ENCODE assay signal across 11 cellular contexts in genomic region chr1:205283270-205284147, GRCh38. TPM values are rescaled to one million over a fixed set of nuclear protein-coding genes. Genes with fewer than 3 reads are reported as not detected.
A peak's percentile ranks its signal among the peaks of the same experiment; 100 is the strongest.
DNase-seq lines count a peak whose midpoint lies in the region; ATAC-seq, FAIRE-seq and TF ChIP-seq lines count a peak whose summit lies in the region.
"Had no signal": no experiment of that assay in that cellular context is flagged by ENCODE, and none has a peak within 500 bp of the region (broad histone marks: within the 10 kb centered on the region; RNA-seq: fewer than 3 reads in every experiment).

No MANE protein-coding gene starts in this region.

- no peaks in the 10 kb centered on the region for H4K20me1 ChIP-seq in PC-9 (ENCODE audit: insufficient read depth)
- no peaks in the 10 kb centered on the region for H4K20me1 ChIP-seq in H1 (replicated peaks in 1 of 2; ENCODE audit: control insufficient read depth in 1 of 2, insufficient read depth in 2 of 2, low read length in 2 of 2)

- H3K9ac ChIP-seq in H1 (replicated peaks in 1 of 4; ENCODE audit: extremely low read depth in 1 of 4, low read depth in 3 of 4, low read length in 3 of 4) = no peak overlapping the region

- intact Hi-C loops in PC-9 (cut with micrococcal nuclease; ENCODE audit: unreplicated experiment) (loop anchor here (1.0 to 2.0 kb wide), 4 partner anchors 11 to 41 kb away; no protein-coding TSS in a partner anchor), testis (cut with DNase I; ENCODE audit: low total_unique reads) (no loop called here)

- H3K9me2 ChIP-seq in PC-9 (ENCODE audit: insufficient read depth) = no peaks in the 10 kb centered on the region

- FAIRE-seq in H1 (lab: Jason Lieb, UNC) = no peak
- FAIRE-seq: colon had no signal

- H3K36me3 ChIP-seq in HEK293 (ENCODE audit: control insufficient read depth in 2 of 2, insufficient read depth in 1 of 2, low read length in 2 of 2) = no peaks in the 10 kb centered on the region
- H3K36me3 ChIP-seq in PC-9 (ENCODE audit: low read depth) = no peaks in the 10 kb centered on the region
- no peaks in the 10 kb centered on the region for H3K36me3 ChIP-seq in H1 (ENCODE audit: control insufficient read depth in 2 of 4, insufficient read depth in 4 of 4, low read length in 3 of 4)
- H3K36me3 ChIP-seq in testis (ENCODE audit: low read depth, missing control alignments) = no peaks in the 10 kb centered on the region
- H3K36me3 ChIP-seq: HAP-1 had no signal

- H3K79me1 ChIP-seq in H1 (ENCODE audit: low read depth, low read length) = no peaks in the 10 kb centered on the region

- H4K8ac ChIP-seq in H1 (ENCODE audit: extremely low read depth, insufficient read depth, low read length) = no peak overlapping the region

- H3K4me3 ChIP-seq in HEK293 (ENCODE audit: low read depth, low read length) (no peak overlapping the region), PC-9 (no peak overlapping the region), H1 (ENCODE audit: extremely low read depth in 1 of 4, insufficient read depth in 2 of 4, low read depth in 3 of 4, low read length in 4 of 4) (no peak overlapping the region), skin epidermis (no peak overlapping the region), testis (no peak overlapping the region)
- H3K4me3 ChIP-seq: HAP-1 had no signal

- H3K27me3 ChIP-seq in PC-9 (ENCODE audit: insufficient read depth, low read depth) (no peaks in the 10 kb centered on the region), H1 (replicated peaks in 1 of 4; ENCODE audit: control insufficient read depth in 3 of 4, extremely low read depth in 1 of 4, insufficient read depth in 3 of 4, low read length in 3 of 4) (no peaks in the 10 kb centered on the region; a peak in 1 of 7 replicates), testis (no peaks in the 10 kb centered on the region)

- H4K91ac ChIP-seq in H1 (replicated peaks; ENCODE audit: insufficient read length, low read length) = peak overlapping the region; percentile 95

- POLR2A ChIA-PET in HEK293 (lab: Yijun Ruan, JAX) = interaction anchor here (1.2 to 1.7 kb wide), 2 partner anchors 15 to 18 kb away, joined by 4 to 11 read pairs; no protein-coding TSS in a partner anchor
- POLR2A ChIA-PET in PC-9 (lab: Charles Lee; ENCODE audit: unreplicated experiment) = no interaction called here
- POLR2A ChIA-PET in H1 (lab: Charles Lee; ENCODE audit: partially characterized antibody) = interaction anchor here (1.1 to 2.8 kb wide), 7 partner anchors 10 to 41 kb away, joined by 5 to 21 read pairs (median 8); partner anchors contain the start of gene NUAK2

- no peak for TF ChIP-seq POLR2A in H1 (IDR thresholded peaks at IDR 0.05; ENCODE audit: control extremely low read depth in 1 of 2, low read depth in 2 of 2, low read length in 2 of 2)
- no peak for TF ChIP-seq POLR2A in testis (IDR thresholded peaks at IDR 0.05)

- H3K56ac ChIP-seq in H1 (replicated peaks; ENCODE audit: insufficient read length, low read depth, low read length) = no peak overlapping the region

- H3K4ac ChIP-seq in H1 (replicated peaks; ENCODE audit: insufficient read length, low read depth, low read length) = no peak overlapping the region

- H2BK120ac ChIP-seq in H1 (replicated peaks; ENCODE audit: low read depth, low read length) = no peak overlapping the region

- peak overlapping the region; percentile 90 for H2BK5ac ChIP-seq in H1 (ENCODE audit: low read depth, low read length)

- H3F3A ChIP-seq in PC-9 (ENCODE audit: insufficient read depth, low read depth) = peaks cover 18% of the 10 kb centered on the region; the same call in 1 of the 2 replicates

- TF ChIP-seq EP300 in H1 (IDR thresholded peaks at IDR 0.05; ENCODE audit: borderline replicate concordance in 1 of 2, low read depth in 2 of 2, low read length in 2 of 2) = no peak

- H3K4me2 ChIP-seq in PC-9 = peak overlapping the region; percentile 37
- no peak overlapping the region for H3K4me2 ChIP-seq in H1 (ENCODE audit: insufficient read depth in 1 of 2, low read depth in 2 of 2, low read length in 2 of 2)

- DNase-seq in PC-9 (no peak), H1 (ENCODE audit: low read depth in 1 of 2, low spot score in 2 of 2) (no peak), testis (no peak), GM20000 (ENCODE audit: low spot score) (no peak)
- DNase-seq: NCI-H2029; stimulated activated CD4-positive, alpha-beta T cell treated with anti-CD3 and anti-CD28 coated beads, Interleukin-4, amount 100 ng/mL, for 4 hours had no signal

- H3K27ac ChIP-seq in HEK293 (ENCODE audit: extremely low read depth, low read depth, low read length) (no peak overlapping the region), PC-9 (no peak overlapping the region), H1 (ENCODE audit: low read depth, low read length) (no peak overlapping the region), skin epidermis (peak overlapping the region in 19 of 21 experiments; percentile 23 to 96 (median 84)), testis (no peak overlapping the region)

- TF ChIP-seq CTCF in HEK293 (tag by site-specific recombination; IDR thresholded peaks at IDR 0.05) (no peak), PC-9 (conservative IDR thresholded peaks at IDR 0.05) (no peak), H1 (IDR thresholded peaks at IDR 0.05; ENCODE audit: control extremely low read depth in 1 of 3, insufficient read depth in 1 of 3, low read depth in 1 of 3, low read length in 3 of 3) (no peak), testis (IDR thresholded peaks at IDR 0.05) (no peak), GM20000 (IDR thresholded peaks at IDR 0.05; ENCODE audit: extremely low read depth, missing control alignments) (no peak)

- H3K79me2 ChIP-seq in PC-9 (ENCODE audit: low read depth) = no peaks in the 10 kb centered on the region
- H3K79me2 ChIP-seq in H1 (ENCODE audit: control insufficient read depth in 1 of 2, insufficient read depth in 2 of 2, low read length in 2 of 2) = no peaks in the 10 kb centered on the region

- ATAC-seq in GM18519 (IDR thresholded peaks at IDR 0.05; ENCODE audit: low FRiP score, unreplicated experiment) = no peak

- CTCF ChIA-PET in HEK293 (lab: Yijun Ruan, JAX) = interaction anchor here (1.5 to 4.7 kb wide), 6 partner anchors 10 to 52 kb away, joined by 6 to 39 read pairs (median 12); no protein-coding TSS in a partner anchor
- CTCF ChIA-PET in PC-9 (lab: Charles Lee) = interaction anchor here (1.3 to 1.5 kb wide), 2 partner anchors 10 to 34 kb away, joined by 5 to 8 read pairs; no protein-coding TSS in a partner anchor
- CTCF ChIA-PET in H1 (lab: Charles Lee; ENCODE audit: partially characterized antibody) = interaction anchor here (1.3 to 42.6 kb wide), 5 partner anchors 9 to 167 kb away, joined by 3 to 2424 read pairs (median 28); partner anchors contain the start of genes KLHDC8A and NUAK2

- peak overlapping the region; percentile 66 for H3K18ac ChIP-seq in H1 (ENCODE audit: extremely low read depth, low read length)

- peak overlapping the region; percentile 68 for H2BK20ac ChIP-seq in H1 (ENCODE audit: low read length)

- WGBS in H1 (ENCODE audit: extremely low coverage in 1 of 2, insufficient coverage in 1 of 2, insufficient read length in 1 of 2, insufficient replicate concordance in 2 of 2, low coverage in 1 of 2, low lambda C conversion rate in 2 of 2, missing lambda C conversion rate in 1 of 2), 2 experiments = 81% methylated on average over 13 of the region's 15 CpGs; no CpG with 5 or more reads in 1 of the 2 experiments
- WGBS in testis, 2 donors = 83 to 85% methylated on average over 15 of the region's 15 CpGs

- H3K23ac ChIP-seq in H1 (ENCODE audit: insufficient read length) = no peak overlapping the region

- peak overlapping the region; percentile 97; the same call in 1 of the 2 replicates for H2BK12ac ChIP-seq in H1 (ENCODE audit: low read depth, low read length)

- BruUV-seq in PC-9 (replicated peaks; lab: Mats Ljungman, UMichigan) = no TSS peak

- no peaks in the 10 kb centered on the region for H3K23me2 ChIP-seq in H1 (ENCODE audit: low read depth, low read length)

- H3K9me3 ChIP-seq in HEK293 (ENCODE audit: control insufficient read depth, insufficient read depth, low read depth, low read length) = no peaks in the 10 kb centered on the region
- no peaks in the 10 kb centered on the region for H3K9me3 ChIP-seq in PC-9 (ENCODE audit: insufficient read depth, low read depth)
- no peaks in the 10 kb centered on the region for H3K9me3 ChIP-seq in H1 (ENCODE audit: insufficient read depth in 2 of 2, low read depth in 1 of 2, low read length in 1 of 2)
- H3K9me3 ChIP-seq in testis = no peaks in the 10 kb centered on the region
- H3K9me3 ChIP-seq: HAP-1 had no signal

- peak overlapping the region; percentile 66 for H2BK15ac ChIP-seq in H1 (ENCODE audit: low read length)

- no peak overlapping the region for H4K5ac ChIP-seq in H1 (ENCODE audit: insufficient read length, low read depth, low read length)

- no peaks in the 10 kb centered on the region for H3K4me1 ChIP-seq in HEK293 (ENCODE audit: control insufficient read depth, insufficient read depth, low read length)
- H3K4me1 ChIP-seq in PC-9 (replicated peaks; ENCODE audit: insufficient read depth) = peaks cover 25% of the 10 kb centered on the region
- peaks cover 9 to 26% (median 18%) of the 10 kb centered on the region in 4 experiments for H3K4me1 ChIP-seq in H1 (replicated peaks in 1 of 4; ENCODE audit: control insufficient read depth in 3 of 4, insufficient read depth in 4 of 4, low read length in 3 of 4)
- H3K4me1 ChIP-seq in testis = peaks cover 21% of the 10 kb centered on the region

- no peak for TF ChIP-seq RAD21 in H1 (IDR thresholded peaks at IDR 0.05 in 1 of 2, conservative IDR thresholded peaks at IDR 0.05 in 1 of 2; ENCODE audit: low read depth in 2 of 2, low read length in 2 of 2)

- H3K14ac ChIP-seq in H1 (ENCODE audit: insufficient read length) = no peak overlapping the region

- peak overlapping the region; percentile 91; the same call in 1 of the 2 replicates for H2AK5ac ChIP-seq in H1 (ENCODE audit: low read depth, low read length)

- no peak overlapping the region for H2AFZ ChIP-seq in PC-9
- no peak overlapping the region for H2AFZ ChIP-seq in H1 (ENCODE audit: low read length)

RNA-seq across cellular contexts. Expression of gene NUAK2, which starts 38.0 kb away (rescaled TPM):
- total RNA-seq in PC-9 (2021) = 3.8 and 3.9 TPM in 2 replicates
- total RNA-seq in H1 (2021; fragmentation: NEBNext Ultra II Directional; extraction: Animal tissue kit (Norgen Biotek cat#: 25700)) = 12.7 and 12.9 TPM in 2 replicates
- polyA plus RNA-seq in H1 (2011; rRNA removed) = 9.4 and 14.5 TPM in 2 replicates
- 8.0 TPM for polyA plus RNA-seq in H1 (2011; cell fraction: cytosol; rRNA removed)
- polyA plus RNA-seq in H1 (2011; cell fraction: nucleus; rRNA removed) = 13.3 TPM
- polyA plus RNA-seq in H1 (2012, experiment 1 of 2) = 13.2 to 13.7 TPM (median 13.5 TPM) in 4 replicates
- polyA plus RNA-seq in H1 (2012, experiment 2 of 2) = 12.2 TPM
- polyA plus RNA-seq in H1 (2013, experiment 1 of 2) = 5.4 TPM
- 5.1 TPM for polyA plus RNA-seq in H1 (2013, experiment 2 of 2)
- polyA minus RNA-seq in H1 (2011; rRNA and poly(A)+ RNA removed) = 12.4 and 13.8 TPM in 2 replicates
- 15.0 TPM for polyA minus RNA-seq in H1 (2011; cell fraction: cytosol; rRNA and poly(A)+ RNA removed)
- 13.2 TPM for polyA minus RNA-seq in H1 (2011; cell fraction: nucleus; rRNA and poly(A)+ RNA removed)
- total RNA-seq in testis = 10 to 100 TPM; 13.4 to 19.6 TPM
- polyA plus RNA-seq in testis (ENCODE audit: insufficient read depth, low read depth, low replicate concordance) = 7.2 TPM

RNA-seq across cellular contexts. Expression of gene TMCC2, which starts 55.8 kb away (rescaled TPM):
- total RNA-seq in PC-9 (2021) (0.79 and 0.80 TPM in 2 replicates), testis (10 to 100 TPM; 12.1 to 14.7 TPM)
- total RNA-seq in H1 (2021; fragmentation: NEBNext Ultra II Directional; extraction: Animal tissue kit (Norgen Biotek cat#: 25700)) = 6.7 and 7.2 TPM in 2 replicates
- polyA plus RNA-seq in H1 (2011; rRNA removed) (6.8 and 9.7 TPM in 2 replicates), testis (ENCODE audit: insufficient read depth, low read depth, low replicate concordance) (8.5 TPM)
- polyA plus RNA-seq in H1 (2011; cell fraction: cytosol; rRNA removed) = 6.6 TPM
- polyA plus RNA-seq in H1 (2011; cell fraction: nucleus; rRNA removed) = 9.2 TPM
- polyA plus RNA-seq in H1 (2012, experiment 1 of 2) = 5.5 to 7.3 TPM (median 6.5 TPM) in 4 replicates
- polyA plus RNA-seq in H1 (2012, experiment 2 of 2) = 5.1 TPM
- 4.1 TPM for polyA plus RNA-seq in H1 (2013, experiment 1 of 2)
- polyA plus RNA-seq in H1 (2013, experiment 2 of 2) = 3.9 TPM
- 7.0 and 7.5 TPM in 2 replicates for polyA minus RNA-seq in H1 (2011; rRNA and poly(A)+ RNA removed)
- 8.9 TPM for polyA minus RNA-seq in H1 (2011; cell fraction: cytosol; rRNA and poly(A)+ RNA removed)
- polyA minus RNA-seq in H1 (2011; cell fraction: nucleus; rRNA and poly(A)+ RNA removed) = 6.3 TPM

Comparison
In these comparisons a context has a peak if more than half of its experiments do, and no peak if none do; other contexts are left out.
1. H3K27ac ChIP-seq: peak in skin epidermis (19 of 21); none in HEK293 (single experiment), PC-9 (single experiment), H1 (single experiment) and testis (0 of 2).